ENCODE assay signal across 8 cellular contexts in genomic region chr5:18314192-18314778, GRCh38.
DNase-seq lines count a peak whose midpoint lies in the region; ATAC-seq and TF ChIP-seq lines count a peak whose summit lies in the region.
"Had no signal": no experiment of that assay in that cellular context is flagged by ENCODE, and none has a peak within 500 bp of the region (broad histone marks: within the 10 kb centered on the region; RNA-seq: fewer than 3 reads in every experiment).

No MANE protein-coding gene starts in this region.

- no peak for ATAC-seq in lower lobe of right lung
- ATAC-seq: mucosa of descending colon had no signal

- no peaks in the 10 kb centered on the region for H3K4me1 ChIP-seq in lower lobe of right lung

- H3K27me3 ChIP-seq in lower lobe of right lung (ENCODE audit: low read depth): no peaks in the 10 kb centered on the region
- H3K27me3 ChIP-seq in MG63: peaks cover 2% of the 10 kb centered on the region; the same call in 1 of the 2 replicates

- H3K4me3 ChIP-seq in lower lobe of right lung: no peak overlapping the region
- no peak overlapping the region for H3K4me3 ChIP-seq in MG63
- H3K4me3 ChIP-seq: mucosa of descending colon had no signal

- no peaks in the 10 kb centered on the region for H3K9me3 ChIP-seq in lower lobe of right lung
- H3K9me3 ChIP-seq in MG63: no peaks in the 10 kb centered on the region
- H3K9me3 ChIP-seq: mucosa of descending colon had no signal

- H3K36me3 ChIP-seq in lower lobe of right lung (no peaks in the 10 kb centered on the region), MG63 (no peaks in the 10 kb centered on the region)

- no peak overlapping the region for H3K27ac ChIP-seq in lower lobe of right lung

- TF ChIP-seq CTCF in LNCAP (IDR thresholded peaks at IDR 0.05) (peak; percentile 67), lower lobe of right lung (IDR thresholded peaks at IDR 0.05) (peak; percentile 41)

- DNase-seq in EL (peak; percentile 9), astrocyte of the hippocampus (ENCODE audit: low read depth, low spot score) (peak; percentile 31), lower lobe of right lung (no peak), NCI-H1436 treated with DMSO at 0.1 percent for 48 hours (lab: John Stamatoyannopoulos, UW) (no peak), MG63 (no peak)
- DNase-seq in activated CD8-positive, alpha-beta memory T cell treated with anti-CD3 and anti-CD28 coated beads, Interleukin-2, amount 50 U/mL, for 48 hours: no peak

- intact Hi-C loops in lower lobe of right lung (cut with DNase I): no loop called here

Comparison
In these comparisons a context has a peak if more than half of its experiments do, and no peak if none do; other contexts are left out.
1. DNase-seq: peak in EL (single experiment) and astrocyte of the hippocampus (single experiment); none in lower lobe of right lung (single experiment), NCI-H1436 treated with DMSO at 0.1 percent for 48 hours (single experiment), MG63 (single experiment) and activated CD8-positive, alpha-beta memory T cell treated with anti-CD3 and anti-CD28 coated beads, Interleukin-2, amount 50 U/mL, for 48 hours (single experiment).